1 cellular context compared by ENCODE assay signal in the genomic region with DNA sequence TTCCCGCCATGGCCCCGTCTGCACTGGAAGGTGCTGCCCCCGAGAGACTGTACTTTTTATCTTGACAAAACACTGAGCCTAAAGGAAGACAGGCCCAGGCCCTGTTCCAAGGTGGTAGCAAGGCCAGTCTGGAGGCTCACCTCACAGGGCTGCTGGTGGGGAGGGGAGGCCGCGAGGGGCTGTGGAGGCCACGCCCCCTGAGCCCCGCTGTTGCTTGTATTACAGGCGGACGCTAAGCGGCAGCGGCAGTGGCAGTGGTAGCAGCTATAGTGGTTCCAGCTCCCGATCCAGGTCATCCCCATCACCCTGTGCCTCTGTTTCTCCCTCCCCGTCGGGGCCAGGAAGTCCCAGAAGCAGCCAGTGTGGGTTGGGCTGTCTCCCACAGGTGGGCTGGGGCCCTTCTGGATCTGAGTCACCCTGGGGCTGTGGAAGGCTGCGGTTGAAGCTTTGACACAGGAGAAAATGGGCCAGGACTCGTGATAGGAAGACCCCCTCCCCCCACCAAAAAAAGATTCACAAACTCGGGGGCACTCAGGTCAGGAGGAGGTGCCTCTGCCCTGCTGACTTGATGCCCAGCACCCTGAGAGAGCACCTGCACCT.
TF ChIP-seq lines count a peak whose summit lies in the region.

No MANE protein-coding gene starts in this region.

TF ChIP-seq in GM23338, 12 proteins besides CTCF, POLR2A, EP300 and RAD21:
- TF ChIP-seq JUNB (IDR thresholded peaks at IDR 0.05; ENCODE audit: unreplicated experiment), result no peak
- TF ChIP-seq EZH2 (IDR thresholded peaks at IDR 0.05; ENCODE audit: low read depth, unreplicated experiment), result no peak
- TF ChIP-seq, protein P1, sequence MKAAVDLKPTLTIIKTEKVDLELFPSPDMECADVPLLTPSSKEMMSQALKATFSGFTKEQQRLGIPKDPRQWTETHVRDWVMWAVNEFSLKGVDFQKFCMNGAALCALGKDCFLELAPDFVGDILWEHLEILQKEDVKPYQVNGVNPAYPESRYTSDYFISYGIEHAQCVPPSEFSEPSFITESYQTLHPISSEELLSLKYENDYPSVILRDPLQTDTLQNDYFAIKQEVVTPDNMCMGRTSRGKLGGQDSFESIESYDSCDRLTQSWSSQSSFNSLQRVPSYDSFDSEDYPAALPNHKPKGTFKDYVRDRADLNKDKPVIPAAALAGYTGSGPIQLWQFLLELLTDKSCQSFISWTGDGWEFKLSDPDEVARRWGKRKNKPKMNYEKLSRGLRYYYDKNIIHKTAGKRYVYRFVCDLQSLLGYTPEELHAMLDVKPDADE (IDR thresholded peaks at IDR 0.05), result no peak
- no peak for TF ChIP-seq STAT1 (IDR thresholded peaks at IDR 0.05; ENCODE audit: unreplicated experiment)
- TF ChIP-seq, protein P2, sequence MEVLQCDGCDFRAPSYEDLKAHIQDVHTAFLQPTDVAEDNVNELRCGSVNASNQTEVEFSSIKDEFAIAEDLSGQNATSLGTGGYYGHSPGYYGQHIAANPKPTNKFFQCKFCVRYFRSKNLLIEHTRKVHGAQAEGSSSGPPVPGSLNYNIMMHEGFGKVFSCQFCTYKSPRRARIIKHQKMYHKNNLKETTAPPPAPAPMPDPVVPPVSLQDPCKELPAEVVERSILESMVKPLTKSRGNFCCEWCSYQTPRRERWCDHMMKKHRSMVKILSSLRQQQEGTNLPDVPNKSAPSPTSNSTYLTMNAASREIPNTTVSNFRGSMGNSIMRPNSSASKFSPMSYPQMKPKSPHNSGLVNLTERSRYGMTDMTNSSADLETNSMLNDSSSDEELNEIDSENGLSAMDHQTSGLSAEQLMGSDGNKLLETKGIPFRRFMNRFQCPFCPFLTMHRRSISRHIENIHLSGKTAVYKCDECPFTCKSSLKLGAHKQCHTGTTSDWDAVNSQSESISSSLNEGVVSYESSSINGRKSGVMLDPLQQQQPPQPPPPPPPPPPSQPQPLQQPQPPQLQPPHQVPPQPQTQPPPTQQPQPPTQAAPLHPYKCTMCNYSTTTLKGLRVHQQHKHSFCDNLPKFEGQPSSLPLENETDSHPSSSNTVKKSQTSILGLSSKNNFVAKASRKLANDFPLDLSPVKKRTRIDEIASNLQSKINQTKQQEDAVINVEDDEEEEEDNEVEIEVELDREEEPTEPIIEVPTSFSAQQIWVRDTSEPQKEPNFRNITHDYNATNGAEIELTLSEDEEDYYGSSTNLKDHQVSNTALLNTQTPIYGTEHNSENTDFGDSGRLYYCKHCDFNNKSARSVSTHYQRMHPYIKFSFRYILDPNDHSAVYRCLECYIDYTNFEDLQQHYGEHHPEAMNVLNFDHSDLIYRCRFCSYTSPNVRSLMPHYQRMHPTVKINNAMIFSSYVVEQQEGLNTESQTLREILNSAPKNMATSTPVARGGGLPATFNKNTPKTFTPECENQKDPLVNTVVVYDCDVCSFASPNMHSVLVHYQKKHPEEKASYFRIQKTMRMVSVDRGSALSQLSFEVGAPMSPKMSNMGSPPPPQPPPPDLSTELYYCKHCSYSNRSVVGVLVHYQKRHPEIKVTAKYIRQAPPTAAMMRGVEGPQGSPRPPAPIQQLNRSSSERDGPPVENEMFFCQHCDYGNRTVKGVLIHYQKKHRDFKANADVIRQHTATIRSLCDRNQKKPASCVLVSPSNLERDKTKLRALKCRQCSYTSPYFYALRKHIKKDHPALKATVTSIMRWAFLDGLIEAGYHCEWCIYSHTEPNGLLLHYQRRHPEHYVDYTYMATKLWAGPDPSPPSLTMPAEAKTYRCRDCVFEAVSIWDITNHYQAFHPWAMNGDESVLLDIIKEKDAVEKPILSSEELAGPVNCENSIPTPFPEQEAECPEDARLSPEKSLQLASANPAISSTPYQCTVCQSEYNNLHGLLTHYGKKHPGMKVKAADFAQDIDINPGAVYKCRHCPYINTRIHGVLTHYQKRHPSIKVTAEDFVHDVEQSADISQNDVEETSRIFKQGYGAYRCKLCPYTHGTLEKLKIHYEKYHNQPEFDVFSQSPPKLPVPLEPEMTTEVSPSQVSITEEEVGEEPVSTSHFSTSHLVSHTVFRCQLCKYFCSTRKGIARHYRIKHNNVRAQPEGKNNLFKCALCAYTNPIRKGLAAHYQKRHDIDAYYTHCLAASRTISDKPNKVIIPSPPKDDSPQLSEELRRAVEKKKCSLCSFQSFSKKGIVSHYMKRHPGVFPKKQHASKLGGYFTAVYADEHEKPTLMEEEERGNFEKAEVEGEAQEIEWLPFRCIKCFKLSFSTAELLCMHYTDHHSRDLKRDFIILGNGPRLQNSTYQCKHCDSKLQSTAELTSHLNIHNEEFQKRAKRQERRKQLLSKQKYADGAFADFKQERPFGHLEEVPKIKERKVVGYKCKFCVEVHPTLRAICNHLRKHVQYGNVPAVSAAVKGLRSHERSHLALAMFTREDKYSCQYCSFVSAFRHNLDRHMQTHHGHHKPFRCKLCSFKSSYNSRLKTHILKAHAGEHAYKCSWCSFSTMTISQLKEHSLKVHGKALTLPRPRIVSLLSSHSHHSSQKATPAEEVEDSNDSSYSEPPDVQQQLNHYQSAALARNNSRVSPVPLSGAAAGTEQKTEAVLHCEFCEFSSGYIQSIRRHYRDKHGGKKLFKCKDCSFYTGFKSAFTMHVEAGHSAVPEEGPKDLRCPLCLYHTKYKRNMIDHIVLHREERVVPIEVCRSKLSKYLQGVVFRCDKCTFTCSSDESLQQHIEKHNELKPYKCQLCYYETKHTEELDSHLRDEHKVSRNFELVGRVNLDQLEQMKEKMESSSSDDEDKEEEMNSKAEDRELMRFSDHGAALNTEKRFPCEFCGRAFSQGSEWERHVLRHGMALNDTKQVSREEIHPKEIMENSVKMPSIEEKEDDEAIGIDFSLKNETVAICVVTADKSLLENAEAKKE (CRISPR knock-in tag; IDR thresholded peaks at IDR 0.05), result no peak
- no peak for TF ChIP-seq ZNF331 (CRISPR knock-in tag; IDR thresholded peaks at IDR 0.05; ENCODE audit: low read depth)
- TF ChIP-seq NANOG (IDR thresholded peaks at IDR 0.05; ENCODE audit: borderline replicate concordance), result no peak
- no peak for TF ChIP-seq ZNF114 (CRISPR knock-in tag; IDR thresholded peaks at IDR 0.05)
- no peak for TF ChIP-seq POLR2AphosphoS5 (IDR thresholded peaks at IDR 0.05; ENCODE audit: low read depth)
- TF ChIP-seq, protein P3, sequence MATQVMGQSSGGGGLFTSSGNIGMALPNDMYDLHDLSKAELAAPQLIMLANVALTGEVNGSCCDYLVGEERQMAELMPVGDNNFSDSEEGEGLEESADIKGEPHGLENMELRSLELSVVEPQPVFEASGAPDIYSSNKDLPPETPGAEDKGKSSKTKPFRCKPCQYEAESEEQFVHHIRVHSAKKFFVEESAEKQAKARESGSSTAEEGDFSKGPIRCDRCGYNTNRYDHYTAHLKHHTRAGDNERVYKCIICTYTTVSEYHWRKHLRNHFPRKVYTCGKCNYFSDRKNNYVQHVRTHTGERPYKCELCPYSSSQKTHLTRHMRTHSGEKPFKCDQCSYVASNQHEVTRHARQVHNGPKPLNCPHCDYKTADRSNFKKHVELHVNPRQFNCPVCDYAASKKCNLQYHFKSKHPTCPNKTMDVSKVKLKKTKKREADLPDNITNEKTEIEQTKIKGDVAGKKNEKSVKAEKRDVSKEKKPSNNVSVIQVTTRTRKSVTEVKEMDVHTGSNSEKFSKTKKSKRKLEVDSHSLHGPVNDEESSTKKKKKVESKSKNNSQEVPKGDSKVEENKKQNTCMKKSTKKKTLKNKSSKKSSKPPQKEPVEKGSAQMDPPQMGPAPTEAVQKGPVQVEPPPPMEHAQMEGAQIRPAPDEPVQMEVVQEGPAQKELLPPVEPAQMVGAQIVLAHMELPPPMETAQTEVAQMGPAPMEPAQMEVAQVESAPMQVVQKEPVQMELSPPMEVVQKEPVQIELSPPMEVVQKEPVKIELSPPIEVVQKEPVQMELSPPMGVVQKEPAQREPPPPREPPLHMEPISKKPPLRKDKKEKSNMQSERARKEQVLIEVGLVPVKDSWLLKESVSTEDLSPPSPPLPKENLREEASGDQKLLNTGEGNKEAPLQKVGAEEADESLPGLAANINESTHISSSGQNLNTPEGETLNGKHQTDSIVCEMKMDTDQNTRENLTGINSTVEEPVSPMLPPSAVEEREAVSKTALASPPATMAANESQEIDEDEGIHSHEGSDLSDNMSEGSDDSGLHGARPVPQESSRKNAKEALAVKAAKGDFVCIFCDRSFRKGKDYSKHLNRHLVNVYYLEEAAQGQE (IDR thresholded peaks at IDR 0.05; ENCODE audit: unreplicated experiment), result no peak
